Comparison of ENCODE assay signal across 8 cellular contexts in genomic region chr11:66727883-66728759, GRCh38. TPM values are rescaled to one million over a fixed set of nuclear protein-coding genes. Genes with fewer than 3 reads are reported as not detected.
DNase-seq lines count a peak whose midpoint lies in the region; ATAC-seq and TF ChIP-seq lines count a peak whose summit lies in the region.

No MANE protein-coding gene starts in this region.

- peaks cover 13% of the 10 kb centered on the region for H3K23me2 ChIP-seq in H9 (ENCODE audit: insufficient read length, low read depth, low read length, poor library complexity, severe bottlenecking)

- no peak overlapping the region for H2AFZ ChIP-seq in H9 (ENCODE audit: low read length)

- peak; percentile 55 for ATAC-seq in stimulated activated naive CD8-positive, alpha-beta T cell treated with anti-CD3 and anti-CD28 coated beads, Interleukin-15, amount 100 ng/mL, for 72 hours
- ATAC-seq in HG02840 (IDR thresholded peaks at IDR 0.05; ENCODE audit: low FRiP score, unreplicated experiment) (no peak), GM21390 (IDR thresholded peaks at IDR 0.05; ENCODE audit: unreplicated experiment) (no peak)

- H3K79me2 ChIP-seq in H9 (ENCODE audit: insufficient read depth, low read length): no peaks in the 10 kb centered on the region

- peak overlapping the region; percentile 46 for H3K4me3 ChIP-seq in AG10803 (ENCODE audit: low read length)
- peak overlapping the region; percentile 81 for H3K4me3 ChIP-seq in iPS-20b (ENCODE audit: low read length)

- H3K4me2 ChIP-seq in H9 (ENCODE audit: insufficient read depth, insufficient read length, low read length): peak overlapping the region; percentile 87

- H2BK15ac ChIP-seq in H9 (ENCODE audit: low read depth, low read length): no peak overlapping the region

- no peaks in the 10 kb centered on the region for H3K9me3 Mint-ChIP-seq in H9
- no peaks in the 10 kb centered on the region for H3K9me3 Mint-ChIP-seq in activated naive CD8-positive, alpha-beta T cell (ENCODE audit: low read depth)
- H3K9me3 Mint-ChIP-seq in stimulated activated naive CD8-positive, alpha-beta T cell treated with anti-CD3 and anti-CD28 coated beads, Interleukin-15, amount 100 ng/mL, for 72 hours: no peaks in the 10 kb centered on the region

- no peak for TF ChIP-seq CTCF in AG10803 (conservative IDR thresholded peaks at IDR 0.05; ENCODE audit: low read length)
- TF ChIP-seq CTCF in H9 (conservative IDR thresholded peaks at IDR 0.05): no peak

- peaks cover 6% of the 10 kb centered on the region; the same call in 1 of the 2 replicates for H3K27me3 ChIP-seq in H9 (ENCODE audit: insufficient read depth, low read length)
- peaks cover 58% of the 10 kb centered on the region for H3K27me3 ChIP-seq in iPS-20b (ENCODE audit: insufficient read depth, low read length)

- H3K27ac ChIP-seq in H9 (ENCODE audit: insufficient read length, low read depth, low read length) (no peak overlapping the region), iPS-20b (ENCODE audit: low read length) (no peak overlapping the region)

- no peak overlapping the region for H2BK5ac ChIP-seq in H9 (ENCODE audit: insufficient read length, low read length)

- peak overlapping the region; percentile 66 for H3K14ac ChIP-seq in H9 (ENCODE audit: insufficient read depth, low read length)

- H3K4me1 Mint-ChIP-seq in H9: peaks cover 44% of the 10 kb centered on the region in 2 experiments
- peaks cover 19% of the 10 kb centered on the region for H3K4me1 Mint-ChIP-seq in activated naive CD8-positive, alpha-beta T cell (ENCODE audit: low read depth)
- H3K4me1 Mint-ChIP-seq in stimulated activated naive CD8-positive, alpha-beta T cell treated with anti-CD3 and anti-CD28 coated beads, Interleukin-15, amount 100 ng/mL, for 72 hours: peaks cover 19% of the 10 kb centered on the region

- H3K4me3 Mint-ChIP-seq in H9: peak overlapping the region; percentile 79 to 87
- peak overlapping the region; percentile 90 for H3K4me3 Mint-ChIP-seq in activated naive CD8-positive, alpha-beta T cell
- H3K4me3 Mint-ChIP-seq in stimulated activated naive CD8-positive, alpha-beta T cell treated with anti-CD3 and anti-CD28 coated beads, Interleukin-15, amount 100 ng/mL, for 72 hours: peak overlapping the region; percentile 79 to 85

- no peak overlapping the region for H4K8ac ChIP-seq in H9 (replicated peaks; ENCODE audit: insufficient read length, low read depth, low read length)

- no peak overlapping the region for H3K4ac ChIP-seq in H9 (ENCODE audit: low read depth, low read length)

- H3K27ac Mint-ChIP-seq in H9: peak overlapping the region in 2 of 3 experiments; percentile 51 to 73; a peak in 4 of 7 replicates
- peak overlapping the region; percentile 37 for H3K27ac Mint-ChIP-seq in activated naive CD8-positive, alpha-beta T cell
- H3K27ac Mint-ChIP-seq in stimulated activated naive CD8-positive, alpha-beta T cell treated with anti-CD3 and anti-CD28 coated beads, Interleukin-15, amount 100 ng/mL, for 72 hours: peak overlapping the region in 1 of 2 donors; percentile 36

- no CpG with 5 or more reads among the region's 128 CpGs for WGBS in H9 (ENCODE audit: extremely low coverage, insufficient read length, low lambda C conversion rate)

- H2BK12ac ChIP-seq in H9 (ENCODE audit: insufficient read length, low read depth, low read length): no peak overlapping the region

- H3K79me1 ChIP-seq in H9 (ENCODE audit: insufficient read depth, low read depth, low read length, poor library complexity, severe bottlenecking): no peaks in the 10 kb centered on the region

- no peak overlapping the region for H2AK5ac ChIP-seq in H9 (ENCODE audit: insufficient read length, low read length)

- DNase-seq in AG10803 (ENCODE audit: low read depth) (no peak), H9 (no peak)
- DNase-seq in stimulated activated naive CD8-positive, alpha-beta T cell treated with anti-CD3 and anti-CD28 coated beads, Interleukin-15, amount 100 ng/mL, for 72 hours: no peak
- DNase-seq in central memory CD4-positive, alpha-beta T cell: no peak

- no peak overlapping the region for H4K5ac ChIP-seq in H9 (ENCODE audit: insufficient read length, low read depth, low read length)

- H3K9ac ChIP-seq in H9 (ENCODE audit: extremely low read depth, insufficient read length, low read length) (no peak overlapping the region), iPS-20b (ENCODE audit: low read depth, low read length) (peak overlapping the region; percentile 54; the same call in 1 of the 2 replicates)

- H3K9me3 ChIP-seq in H9 (ENCODE audit: control insufficient read depth, low read depth, low read length) (no peaks in the 10 kb centered on the region), iPS-20b (ENCODE audit: insufficient read depth, low read depth, low read length) (no peaks in the 10 kb centered on the region)

- peaks cover 3 to 18% (median 17%) of the 10 kb centered on the region in 3 experiments; a peak in 6 of 7 replicates for H3K36me3 Mint-ChIP-seq in H9 (ENCODE audit: insufficient read depth in 1 of 3, low read depth in 3 of 3)
- H3K36me3 Mint-ChIP-seq in activated naive CD8-positive, alpha-beta T cell: no peaks in the 10 kb centered on the region

- no peak overlapping the region for H3K18ac ChIP-seq in H9 (ENCODE audit: insufficient read length, low read depth, low read length)

- H3T11ph ChIP-seq in H9 (ENCODE audit: low read length): no peak overlapping the region

- no peaks in the 10 kb centered on the region for H4K20me1 ChIP-seq in H9 (ENCODE audit: control insufficient read depth, insufficient read depth, insufficient read length)

- no peak overlapping the region for H3K23ac ChIP-seq in H9 (ENCODE audit: insufficient read length, low read depth, low read length)

- no peak overlapping the region for H2BK20ac ChIP-seq in H9 (ENCODE audit: low read depth, low read length, poor library complexity, severe bottlenecking)

- H3K36me3 ChIP-seq in iPS-20b (ENCODE audit: insufficient read depth, low read depth, low read length): 0 out of 2 replicates have a peak, but pooled peaks cover 5% of the 10 kb centered on the region

- H4K91ac ChIP-seq in H9 (ENCODE audit: insufficient read length, low read depth, low read length): no peak overlapping the region

- H2BK120ac ChIP-seq in H9 (ENCODE audit: low read depth, low read length, poor library complexity, severe bottlenecking): no peak overlapping the region

- H3K27me3 Mint-ChIP-seq in H9 (ENCODE audit: low read depth): peaks cover 55% of the 10 kb centered on the region
- H3K27me3 Mint-ChIP-seq in activated naive CD8-positive, alpha-beta T cell: peaks cover 32% of the 10 kb centered on the region
- peaks cover 64% of the 10 kb centered on the region for H3K27me3 Mint-ChIP-seq in stimulated activated naive CD8-positive, alpha-beta T cell treated with anti-CD3 and anti-CD28 coated beads, Interleukin-15, amount 100 ng/mL, for 72 hours

- no peak overlapping the region for H3K56ac ChIP-seq in H9 (ENCODE audit: insufficient read length, low read depth, low read length)

- H3K4me1 ChIP-seq in H9 (ENCODE audit: insufficient read depth, low read length) (peaks cover 3% of the 10 kb centered on the region; the same call in 1 of the 2 replicates), iPS-20b (ENCODE audit: insufficient read depth, low read length) (peaks cover 21% of the 10 kb centered on the region)

RNA-seq across cellular contexts. Expression of gene SPTBN2, which starts 0.9 kb away (rescaled TPM):
- total RNA-seq in H9 (2021): 80.4 and 84.8 TPM in 2 replicates

RNA-seq across cellular contexts. Expression of gene RBM4B, which starts 50.4 kb away (rescaled TPM):
- 34.0 and 36.9 TPM in 2 replicates for total RNA-seq in H9 (2021)
